ENCODE assay signal across 26 cellular contexts in genomic region chr2:51018145-51018544, GRCh38. TPM values are rescaled to one million over a fixed set of nuclear protein-coding genes. Genes with fewer than 3 reads are reported as not detected.
"Had no signal": no experiment of that assay in that cellular context is flagged by ENCODE, and none has a peak within 500 bp of the region (broad histone marks: within the 10 kb centered on the region; RNA-seq: fewer than 3 reads in every experiment).

No MANE protein-coding gene starts in this region.

- H3K9me3 ChIP-seq: adrenal gland had no signal

- H3K36me3 ChIP-seq: adrenal gland had no signal

- H3K4me1 Mint-ChIP-seq: activated B cell treated with CpG ODN at 0.5 μM for 24 hours; activated CD4-positive, alpha-beta memory T cell treated with anti-CD3 and anti-CD28 coated beads, Interleukin-2, amount 10 ng/mL, durations not matched to agents 7 days and 5 days; activated CD4-positive, alpha-beta T cell treated with anti-CD3 and anti-CD28 coated beads, Interleukin-2, amount 10 ng/mL, durations not matched to agents 7 days and 5 days; activated naive CD8-positive, alpha-beta T cell treated with anti-CD3 and anti-CD28 coated beads, Interleukin-2, amount 10 ng/mL, durations not matched to agents 7 days and 5 days; central memory CD8-positive, alpha-beta T cell; T-cell had no signal

- H3K4me3 ChIP-seq: adrenal gland had no signal

- H3K36me3 Mint-ChIP-seq: activated naive CD8-positive, alpha-beta T cell treated with anti-CD3 and anti-CD28 coated beads, Interleukin-2, amount 10 ng/mL, durations not matched to agents 7 days and 5 days; T-cell had no signal

- H3K27ac Mint-ChIP-seq: activated B cell treated with CpG ODN at 0.5 μM for 24 hours; activated CD4-positive, alpha-beta memory T cell treated with anti-CD3 and anti-CD28 coated beads, Interleukin-2, amount 10 ng/mL, durations not matched to agents 7 days and 5 days; activated CD4-positive, alpha-beta T cell treated with anti-CD3 and anti-CD28 coated beads, Interleukin-2, amount 10 ng/mL, durations not matched to agents 7 days and 5 days; activated naive CD8-positive, alpha-beta T cell treated with anti-CD3 and anti-CD28 coated beads, Interleukin-2, amount 10 ng/mL, durations not matched to agents 7 days and 5 days; activated T-helper 2 cell treated with anti-CD3 and anti-CD28 coated beads, Interferon-gamma antibody, Interleukin-2, Interleukin-4, amounts not matched to agents 10 μg/mL and 5 μg/mL and 100 μg/mL, durations not matched to agents 14 hours and 24 hours and 36 hours; T-cell had no signal

- H3K4me1 ChIP-seq: adrenal gland had no signal

- H3K27ac ChIP-seq: adrenal gland had no signal

- H3K27me3 Mint-ChIP-seq: activated B cell treated with CpG ODN at 0.5 μM for 24 hours; activated CD4-positive, alpha-beta memory T cell treated with anti-CD3 and anti-CD28 coated beads, Interleukin-2, amount 10 ng/mL, durations not matched to agents 7 days and 5 days; activated CD4-positive, alpha-beta T cell treated with anti-CD3 and anti-CD28 coated beads, Interleukin-2, amount 10 ng/mL, durations not matched to agents 7 days and 5 days; activated naive CD8-positive, alpha-beta T cell treated with anti-CD3 and anti-CD28 coated beads, Interleukin-2, amount 10 ng/mL, durations not matched to agents 7 days and 5 days; central memory CD8-positive, alpha-beta T cell; T-cell had no signal

- DNase-seq: activated B cell treated with CpG ODN at 0.5 μM for 24 hours; activated CD4-positive, alpha-beta memory T cell treated with anti-CD3 and anti-CD28 coated beads, Interleukin-2, amount 10 ng/mL, durations not matched to agents 7 days and 5 days; activated CD4-positive, alpha-beta T cell treated with anti-CD3 and anti-CD28 coated beads, Interleukin-2, amount 10 ng/mL, durations not matched to agents 7 days and 5 days; activated gamma-delta T cell treated with Interleukin-2 at 50 U/mL for 16 hours; activated naive CD4-positive, alpha-beta T cell treated with anti-CD3 and anti-CD28 coated beads, Interleukin-2, amount 50 U/mL, for 16 hours; activated naive CD8-positive, alpha-beta T cell treated with anti-CD3 and anti-CD28 coated beads, Interleukin-2, amount 10 ng/mL, durations not matched to agents 7 days and 5 days; activated T-cell treated with anti-CD3 and anti-CD28 coated beads for 4 hours; activated T-cell treated with anti-CD3 and anti-CD28 coated beads, Interleukin-2, amount 50 U/mL, for 48 hours; adrenal gland; anterior cingulate cortex; KG1; NCI-H1092; NCI-H1417; NCI-H1930; NCI-H2107; NCI-H226; NCI-H510A treated with DMSO at 0.1 percent for 48 hours; SIG-M5; T-cell; T-helper 2 cell; T1000 had no signal

- H3K27me3 ChIP-seq: adrenal gland had no signal

- H3K4me3 Mint-ChIP-seq: activated B cell treated with CpG ODN at 0.5 μM for 24 hours; activated CD4-positive, alpha-beta memory T cell treated with anti-CD3 and anti-CD28 coated beads, Interleukin-2, amount 10 ng/mL, durations not matched to agents 7 days and 5 days; activated CD4-positive, alpha-beta T cell treated with anti-CD3 and anti-CD28 coated beads, Interleukin-2, amount 10 ng/mL, durations not matched to agents 7 days and 5 days; activated naive CD8-positive, alpha-beta T cell treated with anti-CD3 and anti-CD28 coated beads, Interleukin-2, amount 10 ng/mL, durations not matched to agents 7 days and 5 days; central memory CD8-positive, alpha-beta T cell; T-cell had no signal

RNA-seq across cellular contexts. Expression of gene NRXN1, which starts 13.8 kb away (rescaled TPM):
- total RNA-seq: activated B cell treated with CpG ODN at 0.5 μM for 24 hours; activated CD4-positive, alpha-beta memory T cell treated with anti-CD3 and anti-CD28 coated beads, Interleukin-2, amount 10 ng/mL, durations not matched to agents 7 days and 5 days; activated CD4-positive, alpha-beta T cell treated with anti-CD3 and anti-CD28 coated beads, Interleukin-2, amount 10 ng/mL, durations not matched to agents 7 days and 5 days; activated CD8-positive, alpha-beta memory T cell treated with anti-CD3 and anti-CD28 coated beads for 36 hours; activated naive CD8-positive, alpha-beta T cell treated with anti-CD3 and anti-CD28 coated beads, Interleukin-2, amount 10 ng/mL, durations not matched to agents 7 days and 5 days; LHCN-M2; OCI-LY7; T-cell had no signal
